ENCODE assay signal across 9 cellular contexts in the genomic region with DNA sequence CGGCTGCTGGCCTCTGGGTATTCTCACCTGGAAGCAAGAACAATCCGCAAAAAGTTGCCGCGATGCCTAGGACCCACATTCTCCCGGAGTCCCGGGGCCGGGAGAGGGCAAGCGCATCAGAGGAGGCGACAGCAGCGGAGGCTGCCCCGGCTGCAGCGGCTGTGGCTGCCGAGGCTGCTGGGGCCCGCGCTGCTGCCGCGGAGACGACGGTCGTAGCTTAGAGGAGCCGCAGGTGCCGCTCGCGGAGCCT. TPM values are rescaled to one million over a fixed set of nuclear protein-coding genes. Genes with fewer than 3 reads are reported as not detected.
DNase-seq lines count a peak whose midpoint lies in the region; ATAC-seq and TF ChIP-seq lines count a peak whose summit lies in the region.
"Had no signal": no experiment of that assay in that cellular context is flagged by ENCODE, and none has a peak within 500 bp of the region (broad histone marks: within the 10 kb centered on the region; RNA-seq: fewer than 3 reads in every experiment).

No MANE protein-coding gene starts in this region.

- no peaks in the 10 kb centered on the region for H3K9me2 ChIP-seq in GM23338 (ENCODE audit: insufficient read depth)

- H3K27ac Mint-ChIP-seq in GM23338 = no peak overlapping the region

- H3K27me3 Mint-ChIP-seq in GM23338 (ENCODE audit: insufficient read depth, low read depth, poor library complexity) = peaks cover 52% of the 10 kb centered on the region

- H3K36me3 ChIP-seq in GM23338 (ENCODE audit: insufficient read depth) (no peaks in the 10 kb centered on the region), SJSA1 (peaks cover 48% of the 10 kb centered on the region), heart left ventricle (no peaks in the 10 kb centered on the region), prostate gland (no peaks in the 10 kb centered on the region)

- no peak for TF ChIP-seq CTCF in GM23338 (conservative IDR thresholded peaks at IDR 0.05; ENCODE audit: low read depth in 2 of 2)
- TF ChIP-seq CTCF in heart left ventricle (IDR thresholded peaks at IDR 0.05) = no peak
- no peak for TF ChIP-seq CTCF in prostate gland (IDR thresholded peaks at IDR 0.05)

- H3K9me3 Mint-ChIP-seq in GM23338 = no peaks in the 10 kb centered on the region

- no peaks in the 10 kb centered on the region for H3K36me3 Mint-ChIP-seq in GM23338 (ENCODE audit: low read depth)

- H3K27ac ChIP-seq in GM23338 (ENCODE audit: low read depth) (no peak overlapping the region), SJSA1 (no peak overlapping the region), heart left ventricle (no peak overlapping the region), prostate gland (no peak overlapping the region)

- H3K4me2 ChIP-seq in GM23338 = peak overlapping the region; percentile 93

- intact Hi-C loops in heart left ventricle (cut with DNase I) = loop anchor here in 2 of 10 donors (10.0 kb wide), 2 partner anchors 495 to 1175 kb away; no protein-coding TSS in a partner anchor
- intact Hi-C loops in prostate gland (cut with DNase I) = no loop called here

- 0 to 2% (median 1%) methylated on average over 2 to 24 of the region's 24 CpGs for WGBS in heart left ventricle, 4 donors
- 1% methylated on average over 24 of the region's 24 CpGs for WGBS in prostate gland

- no peaks in the 10 kb centered on the region for H3F3A ChIP-seq in GM23338 (replicated peaks; ENCODE audit: low read depth)

- peak overlapping the region; percentile 80 for H3K4me3 Mint-ChIP-seq in GM23338

- DNase-seq in GM23338 (ENCODE audit: low spot score) (peak; percentile 68), SJSA1 (ENCODE audit: low read depth in 1 of 2, low spot score in 2 of 2) (no peak), heart left ventricle (no peak), prostate gland (ENCODE audit: low spot score) (no peak), SIG-M5 (lab: John Stamatoyannopoulos, UW) (no peak), CD1c-positive myeloid dendritic cell (ENCODE audit: extremely low spot score) (no peak)
- DNase-seq: MV-4-11 had no signal

- no peaks in the 10 kb centered on the region for H3K79me2 ChIP-seq in GM23338 (replicated peaks; ENCODE audit: insufficient read depth)

- H2AFZ ChIP-seq in GM23338 = peak overlapping the region; percentile 80

- peak overlapping the region; percentile 79 for H3K4me3 ChIP-seq in GM23338
- H3K4me3 ChIP-seq in SJSA1 = peak overlapping the region; percentile 55
- peak overlapping the region; percentile 28 to 63 (median 52) for H3K4me3 ChIP-seq in heart left ventricle
- H3K4me3 ChIP-seq in prostate gland = peak overlapping the region; percentile 32 to 40

- H3K27me3 ChIP-seq in GM23338 (ENCODE audit: insufficient read depth) (peaks cover 90% of the 10 kb centered on the region), SJSA1 (replicated peaks) (no peaks in the 10 kb centered on the region), heart left ventricle (peaks cover 15 to 63% (median 43%) of the 10 kb centered on the region in 9 donors), prostate gland (replicated peaks; ENCODE audit: insufficient read depth) (no peaks in the 10 kb centered on the region)

- no peaks in the 10 kb centered on the region for H4K20me1 ChIP-seq in GM23338 (replicated peaks; ENCODE audit: insufficient read depth)

- ATAC-seq in GM23338 (peak; percentile 62), heart left ventricle (peak in 2 of 4 donors; percentile 33 to 45), HG03135 (IDR thresholded peaks at IDR 0.05; ENCODE audit: unreplicated experiment) (no peak), GM21786 (IDR thresholded peaks at IDR 0.05; ENCODE audit: unreplicated experiment) (no peak)

- H3K4me1 Mint-ChIP-seq in GM23338 = peaks cover 15% of the 10 kb centered on the region

- TF ChIP-seq POLR2A in heart left ventricle (IDR thresholded peaks at IDR 0.05) = no peak
- TF ChIP-seq POLR2A in prostate gland (IDR thresholded peaks at IDR 0.05) = no peak

- H3K4me1 ChIP-seq in GM23338 (ENCODE audit: insufficient read depth) (peaks cover 18% of the 10 kb centered on the region), SJSA1 (replicated peaks) (peaks cover 35% of the 10 kb centered on the region), heart left ventricle (peaks cover 0 to 33% (median 17%) of the 10 kb centered on the region in 12 donors), prostate gland (replicated peaks) (no peaks in the 10 kb centered on the region)

- no peaks in the 10 kb centered on the region for H3K9me3 ChIP-seq in SJSA1 (replicated peaks)
- no peaks in the 10 kb centered on the region for H3K9me3 ChIP-seq in heart left ventricle
- no peaks in the 10 kb centered on the region for H3K9me3 ChIP-seq in prostate gland

TF ChIP-seq in GM23338, 12 proteins besides CTCF, POLR2A, EP300 and RAD21:
- TF ChIP-seq ZNF331 (CRISPR knock-in tag; IDR thresholded peaks at IDR 0.05; ENCODE audit: low read depth) (no peak), EZH2phosphoT487 (IDR thresholded peaks at IDR 0.05; ENCODE audit: unreplicated experiment) (no peak), NANOG (IDR thresholded peaks at IDR 0.05; ENCODE audit: borderline replicate concordance) (no peak)
- TF ChIP-seq, protein P1, sequence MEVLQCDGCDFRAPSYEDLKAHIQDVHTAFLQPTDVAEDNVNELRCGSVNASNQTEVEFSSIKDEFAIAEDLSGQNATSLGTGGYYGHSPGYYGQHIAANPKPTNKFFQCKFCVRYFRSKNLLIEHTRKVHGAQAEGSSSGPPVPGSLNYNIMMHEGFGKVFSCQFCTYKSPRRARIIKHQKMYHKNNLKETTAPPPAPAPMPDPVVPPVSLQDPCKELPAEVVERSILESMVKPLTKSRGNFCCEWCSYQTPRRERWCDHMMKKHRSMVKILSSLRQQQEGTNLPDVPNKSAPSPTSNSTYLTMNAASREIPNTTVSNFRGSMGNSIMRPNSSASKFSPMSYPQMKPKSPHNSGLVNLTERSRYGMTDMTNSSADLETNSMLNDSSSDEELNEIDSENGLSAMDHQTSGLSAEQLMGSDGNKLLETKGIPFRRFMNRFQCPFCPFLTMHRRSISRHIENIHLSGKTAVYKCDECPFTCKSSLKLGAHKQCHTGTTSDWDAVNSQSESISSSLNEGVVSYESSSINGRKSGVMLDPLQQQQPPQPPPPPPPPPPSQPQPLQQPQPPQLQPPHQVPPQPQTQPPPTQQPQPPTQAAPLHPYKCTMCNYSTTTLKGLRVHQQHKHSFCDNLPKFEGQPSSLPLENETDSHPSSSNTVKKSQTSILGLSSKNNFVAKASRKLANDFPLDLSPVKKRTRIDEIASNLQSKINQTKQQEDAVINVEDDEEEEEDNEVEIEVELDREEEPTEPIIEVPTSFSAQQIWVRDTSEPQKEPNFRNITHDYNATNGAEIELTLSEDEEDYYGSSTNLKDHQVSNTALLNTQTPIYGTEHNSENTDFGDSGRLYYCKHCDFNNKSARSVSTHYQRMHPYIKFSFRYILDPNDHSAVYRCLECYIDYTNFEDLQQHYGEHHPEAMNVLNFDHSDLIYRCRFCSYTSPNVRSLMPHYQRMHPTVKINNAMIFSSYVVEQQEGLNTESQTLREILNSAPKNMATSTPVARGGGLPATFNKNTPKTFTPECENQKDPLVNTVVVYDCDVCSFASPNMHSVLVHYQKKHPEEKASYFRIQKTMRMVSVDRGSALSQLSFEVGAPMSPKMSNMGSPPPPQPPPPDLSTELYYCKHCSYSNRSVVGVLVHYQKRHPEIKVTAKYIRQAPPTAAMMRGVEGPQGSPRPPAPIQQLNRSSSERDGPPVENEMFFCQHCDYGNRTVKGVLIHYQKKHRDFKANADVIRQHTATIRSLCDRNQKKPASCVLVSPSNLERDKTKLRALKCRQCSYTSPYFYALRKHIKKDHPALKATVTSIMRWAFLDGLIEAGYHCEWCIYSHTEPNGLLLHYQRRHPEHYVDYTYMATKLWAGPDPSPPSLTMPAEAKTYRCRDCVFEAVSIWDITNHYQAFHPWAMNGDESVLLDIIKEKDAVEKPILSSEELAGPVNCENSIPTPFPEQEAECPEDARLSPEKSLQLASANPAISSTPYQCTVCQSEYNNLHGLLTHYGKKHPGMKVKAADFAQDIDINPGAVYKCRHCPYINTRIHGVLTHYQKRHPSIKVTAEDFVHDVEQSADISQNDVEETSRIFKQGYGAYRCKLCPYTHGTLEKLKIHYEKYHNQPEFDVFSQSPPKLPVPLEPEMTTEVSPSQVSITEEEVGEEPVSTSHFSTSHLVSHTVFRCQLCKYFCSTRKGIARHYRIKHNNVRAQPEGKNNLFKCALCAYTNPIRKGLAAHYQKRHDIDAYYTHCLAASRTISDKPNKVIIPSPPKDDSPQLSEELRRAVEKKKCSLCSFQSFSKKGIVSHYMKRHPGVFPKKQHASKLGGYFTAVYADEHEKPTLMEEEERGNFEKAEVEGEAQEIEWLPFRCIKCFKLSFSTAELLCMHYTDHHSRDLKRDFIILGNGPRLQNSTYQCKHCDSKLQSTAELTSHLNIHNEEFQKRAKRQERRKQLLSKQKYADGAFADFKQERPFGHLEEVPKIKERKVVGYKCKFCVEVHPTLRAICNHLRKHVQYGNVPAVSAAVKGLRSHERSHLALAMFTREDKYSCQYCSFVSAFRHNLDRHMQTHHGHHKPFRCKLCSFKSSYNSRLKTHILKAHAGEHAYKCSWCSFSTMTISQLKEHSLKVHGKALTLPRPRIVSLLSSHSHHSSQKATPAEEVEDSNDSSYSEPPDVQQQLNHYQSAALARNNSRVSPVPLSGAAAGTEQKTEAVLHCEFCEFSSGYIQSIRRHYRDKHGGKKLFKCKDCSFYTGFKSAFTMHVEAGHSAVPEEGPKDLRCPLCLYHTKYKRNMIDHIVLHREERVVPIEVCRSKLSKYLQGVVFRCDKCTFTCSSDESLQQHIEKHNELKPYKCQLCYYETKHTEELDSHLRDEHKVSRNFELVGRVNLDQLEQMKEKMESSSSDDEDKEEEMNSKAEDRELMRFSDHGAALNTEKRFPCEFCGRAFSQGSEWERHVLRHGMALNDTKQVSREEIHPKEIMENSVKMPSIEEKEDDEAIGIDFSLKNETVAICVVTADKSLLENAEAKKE (CRISPR knock-in tag; IDR thresholded peaks at IDR 0.05) = no peak

RNA-seq across cellular contexts. Expression of a gene that starts 0.2 kb away (rescaled TPM):
- total RNA-seq in GM23338 (2014; rRNA removed; shearing (Covaris generic)) = 4.2 TPM in 2 replicates
- polyA plus RNA-seq in GM23338 (2016; fragmentation: Nextera tagmentation; extraction: Ambion mirVana) (1.5 and 1.7 TPM in 2 replicates), heart left ventricle (under 1 TPM; 0.15 to 0.33 TPM)
- total RNA-seq in SJSA1 (2014; rRNA removed; shearing (Covaris generic)) = 75.9 and 91.4 TPM in 2 replicates
- total RNA-seq in heart left ventricle (1 to 10 TPM in 1 of 9 donors, under 1 TPM in 5, not detected in 3; 0.22 to 1.8 (median 0.39) TPM), prostate gland (under 1 TPM in 1 of 2 donors, not detected in 1; 0.18 TPM)

Comparison
In these comparisons a context has a peak if more than half of its experiments do, and no peak if none do; other contexts are left out.
1. RNA of a gene that starts 0.2 kb away (total RNA-seq): 75.9 to 91.4 TPM in SJSA1; 4.2 TPM in GM23338, 0.22 to 1.8 TPM in heart left ventricle and 0.18 TPM in prostate gland; every median in the first group is over 10 times any median in the second.
2. Peak in every context shown above with its lines, with median percentiles within 50 percentile points of each other: H3K4me3 ChIP-seq.